1 cellular context compared by ENCODE assay signal in genomic region chr2:134336352-134336751, GRCh38.
TF ChIP-seq lines count a peak whose summit lies in the region.

No MANE protein-coding gene starts in this region.

TF ChIP-seq in GM12878, 131 proteins besides CTCF, POLR2A, EP300 and RAD21 (continued from another document):
- 0 out of 4 replicates have a peak, but pooled peaks of 1 of the 2 experiments have one; percentile 23 for TF ChIP-seq SRF (IDR thresholded peaks at IDR 0.05; ENCODE audit: low read depth in 2 of 2, low read length in 2 of 2)
- TF ChIP-seq CBFB (IDR thresholded peaks at IDR 0.05; ENCODE audit: low read depth): no peak; the same call in 1 of the 2 replicates
- no peak for TF ChIP-seq KLF5 (IDR thresholded peaks at IDR 0.05; ENCODE audit: partially characterized antibody)
- TF ChIP-seq TCF7 (IDR thresholded peaks at IDR 0.05; ENCODE audit: borderline replicate concordance): no peak; the same call in 1 of the 2 replicates
- TF ChIP-seq IKZF2 (IDR thresholded peaks at IDR 0.05): peak; percentile 20 to 52; a peak in 2 of 4 replicates
- no peak for TF ChIP-seq MAX (IDR thresholded peaks at IDR 0.05; ENCODE audit: low read depth, low read length)
- no peak for TF ChIP-seq ATF3 (IDR thresholded peaks at IDR 0.05; ENCODE audit: borderline replicate concordance, extremely low read depth, low read depth, low read length)
- peak; percentile 84; the same call in 1 of the 2 replicates for TF ChIP-seq FOXM1 (IDR thresholded peaks at IDR 0.05; ENCODE audit: low read depth, low read length)
- no peak for TF ChIP-seq SUZ12 (IDR thresholded peaks at IDR 0.05; ENCODE audit: unreplicated experiment)
- no peak for TF ChIP-seq MYC (IDR thresholded peaks at IDR 0.05; ENCODE audit: insufficient read depth, insufficient read length, insufficient replicate concordance, low read length, severe bottlenecking)
- TF ChIP-seq CREB1 (IDR thresholded peaks at IDR 0.05; ENCODE audit: low read depth): peak; percentile 78
- no peak for TF ChIP-seq YY1 (IDR thresholded peaks at IDR 0.05; ENCODE audit: low read depth, low read length)
- no peak for TF ChIP-seq HDAC6 (IDR thresholded peaks at IDR 0.05; ENCODE audit: unreplicated experiment)
- TF ChIP-seq RFX5 (IDR thresholded peaks at IDR 0.05; ENCODE audit: low read depth, low read length): no peak
- no peak for TF ChIP-seq SMARCA5 (IDR thresholded peaks at IDR 0.05)
- TF ChIP-seq ZZZ3 (IDR thresholded peaks at IDR 0.05; ENCODE audit: control insufficient read depth, insufficient read length, low read depth): no peak
- TF ChIP-seq CBX5 (IDR thresholded peaks at IDR 0.05; ENCODE audit: low read depth): peak; percentile 70; the same call in 1 of the 2 replicates
- TF ChIP-seq ETV6 (conservative IDR thresholded peaks at IDR 0.05 in 1 of 2, IDR thresholded peaks at IDR 0.05 in 1 of 2; ENCODE audit: borderline replicate concordance in 1 of 2, low read depth in 1 of 2): peak in 1 of 2 experiments; percentile 89; a peak in 2 of 4 replicates
- peak; percentile 96 for TF ChIP-seq JUNB (IDR thresholded peaks at IDR 0.05)
- no peak for TF ChIP-seq USF1 (IDR thresholded peaks at IDR 0.05; ENCODE audit: borderline replicate concordance, extremely low read length, insufficient read depth, low read depth, low read length)
- peak; percentile 83; the same call in 1 of the 2 replicates for TF ChIP-seq MTA3 (IDR thresholded peaks at IDR 0.05; ENCODE audit: borderline replicate concordance, low read length)
- TF ChIP-seq TCF3 (IDR thresholded peaks at IDR 0.05; ENCODE audit: borderline replicate concordance, insufficient read depth, low read depth, low read length): peak; percentile 85; the same call in 1 of the 2 replicates
- peak in 1 of 2 experiments; percentile 85; a peak in 1 of 4 replicates for TF ChIP-seq CEBPB (IDR thresholded peaks at IDR 0.05; ENCODE audit: borderline replicate concordance in 1 of 2, low read depth in 2 of 2, low read length in 2 of 2)
- peak; percentile 51 for TF ChIP-seq MEF2B (IDR thresholded peaks at IDR 0.05; ENCODE audit: partially characterized antibody, poor library complexity, severe bottlenecking)
- 0 out of 2 replicates have a peak, but pooled peaks have one; percentile 22 for TF ChIP-seq EZH2 (IDR thresholded peaks at IDR 0.05; ENCODE audit: borderline replicate concordance, control insufficient read depth, low read depth, low read length)
- TF ChIP-seq HSF1 (IDR thresholded peaks at IDR 0.05; ENCODE audit: low read depth, low read length): no peak
- peak; percentile 95 for TF ChIP-seq IRF4 (IDR thresholded peaks at IDR 0.05; ENCODE audit: low read depth, low read length)
